ENCODE assay signal across 1 cellular context in genomic region chr5:93048858-93049257, GRCh38.
TF ChIP-seq lines count a peak whose summit lies in the region.

No MANE protein-coding gene starts in this region.

TF ChIP-seq in K562, 482 proteins besides CTCF, POLR2A, EP300 and RAD21 (continued from another document):
- no peak for TF ChIP-seq ZMIZ1 (IDR thresholded peaks at IDR 0.05; ENCODE audit: low read depth in 2 of 2, low read length in 2 of 2)
